In genomic region chr9:14868772-14869583, GRCh38 we compare ENCODE assay signal across 1 cellular context.
A peak's percentile ranks its signal among the peaks of the same experiment; 100 is the strongest.
TF ChIP-seq lines count a peak whose summit lies in the region.

No MANE protein-coding gene starts in this region.

TF ChIP-seq in HepG2, 621 proteins besides CTCF, POLR2A, EP300 and RAD21 (continued from another document and continues in another):
- TF ChIP-seq, protein P1, sequence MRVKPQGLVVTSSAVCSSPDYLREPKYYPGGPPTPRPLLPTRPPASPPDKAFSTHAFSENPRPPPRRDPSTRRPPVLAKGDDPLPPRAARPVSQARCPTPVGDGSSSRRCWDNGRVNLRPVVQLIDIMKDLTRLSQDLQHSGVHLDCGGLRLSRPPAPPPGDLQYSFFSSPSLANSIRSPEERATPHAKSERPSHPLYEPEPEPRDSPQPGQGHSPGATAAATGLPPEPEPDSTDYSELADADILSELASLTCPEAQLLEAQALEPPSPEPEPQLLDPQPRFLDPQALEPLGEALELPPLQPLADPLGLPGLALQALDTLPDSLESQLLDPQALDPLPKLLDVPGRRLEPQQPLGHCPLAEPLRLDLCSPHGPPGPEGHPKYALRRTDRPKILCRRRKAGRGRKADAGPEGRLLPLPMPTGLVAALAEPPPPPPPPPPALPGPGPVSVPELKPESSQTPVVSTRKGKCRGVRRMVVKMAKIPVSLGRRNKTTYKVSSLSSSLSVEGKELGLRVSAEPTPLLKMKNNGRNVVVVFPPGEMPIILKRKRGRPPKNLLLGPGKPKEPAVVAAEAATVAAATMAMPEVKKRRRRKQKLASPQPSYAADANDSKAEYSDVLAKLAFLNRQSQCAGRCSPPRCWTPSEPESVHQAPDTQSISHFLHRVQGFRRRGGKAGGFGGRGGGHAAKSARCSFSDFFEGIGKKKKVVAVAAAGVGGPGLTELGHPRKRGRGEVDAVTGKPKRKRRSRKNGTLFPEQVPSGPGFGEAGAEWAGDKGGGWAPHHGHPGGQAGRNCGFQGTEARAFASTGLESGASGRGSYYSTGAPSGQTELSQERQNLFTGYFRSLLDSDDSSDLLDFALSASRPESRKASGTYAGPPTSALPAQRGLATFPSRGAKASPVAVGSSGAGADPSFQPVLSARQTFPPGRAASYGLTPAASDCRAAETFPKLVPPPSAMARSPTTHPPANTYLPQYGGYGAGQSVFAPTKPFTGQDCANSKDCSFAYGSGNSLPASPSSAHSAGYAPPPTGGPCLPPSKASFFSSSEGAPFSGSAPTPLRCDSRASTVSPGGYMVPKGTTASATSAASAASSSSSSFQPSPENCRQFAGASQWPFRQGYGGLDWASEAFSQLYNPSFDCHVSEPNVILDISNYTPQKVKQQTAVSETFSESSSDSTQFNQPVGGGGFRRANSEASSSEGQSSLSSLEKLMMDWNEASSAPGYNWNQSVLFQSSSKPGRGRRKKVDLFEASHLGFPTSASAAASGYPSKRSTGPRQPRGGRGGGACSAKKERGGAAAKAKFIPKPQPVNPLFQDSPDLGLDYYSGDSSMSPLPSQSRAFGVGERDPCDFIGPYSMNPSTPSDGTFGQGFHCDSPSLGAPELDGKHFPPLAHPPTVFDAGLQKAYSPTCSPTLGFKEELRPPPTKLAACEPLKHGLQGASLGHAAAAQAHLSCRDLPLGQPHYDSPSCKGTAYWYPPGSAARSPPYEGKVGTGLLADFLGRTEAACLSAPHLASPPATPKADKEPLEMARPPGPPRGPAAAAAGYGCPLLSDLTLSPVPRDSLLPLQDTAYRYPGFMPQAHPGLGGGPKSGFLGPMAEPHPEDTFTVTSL (CRISPR knock-in tag; IDR thresholded peaks at IDR 0.05; ENCODE audit: borderline replicate concordance): peak; percentile 88; the same call in 1 of the 2 replicates
- TF ChIP-seq MBNL3 (CRISPR knock-in tag; conservative IDR thresholded peaks at IDR 0.05): no peak
- TF ChIP-seq POGZ (CRISPR knock-in tag; IDR thresholded peaks at IDR 0.05): peak; percentile 78
- TF ChIP-seq, protein P2, sequence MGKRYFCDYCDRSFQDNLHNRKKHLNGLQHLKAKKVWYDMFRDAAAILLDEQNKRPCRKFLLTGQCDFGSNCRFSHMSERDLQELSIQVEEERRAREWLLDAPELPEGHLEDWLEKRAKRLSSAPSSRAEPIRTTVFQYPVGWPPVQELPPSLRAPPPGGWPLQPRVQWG (CRISPR knock-in tag; IDR thresholded peaks at IDR 0.05; ENCODE audit: borderline replicate concordance, low read depth): no peak
- TF ChIP-seq MLXIP (CRISPR knock-in tag; IDR thresholded peaks at IDR 0.05; ENCODE audit: borderline replicate concordance): no peak
- no peak for TF ChIP-seq ZNF317 (CRISPR knock-in tag; IDR thresholded peaks at IDR 0.05)
- TF ChIP-seq ZNF775 (CRISPR knock-in tag; IDR thresholded peaks at IDR 0.05; ENCODE audit: borderline replicate concordance): no peak; the same call in 1 of the 2 replicates
- TF ChIP-seq ZBTB42 (CRISPR knock-in tag; IDR thresholded peaks at IDR 0.05): no peak
- TF ChIP-seq ZFP36L1 (CRISPR knock-in tag; IDR thresholded peaks at IDR 0.05): no peak
- TF ChIP-seq ZNF329 (CRISPR knock-in tag; IDR thresholded peaks at IDR 0.05; ENCODE audit: low read depth): no peak
- TF ChIP-seq IKZF5 (CRISPR knock-in tag; IDR thresholded peaks at IDR 0.05): peak; percentile 40
- TF ChIP-seq NR1H2 (CRISPR knock-in tag; IDR thresholded peaks at IDR 0.05; ENCODE audit: borderline replicate concordance, low read depth): no peak
- TF ChIP-seq NFE2L2 (IDR thresholded peaks at IDR 0.05; ENCODE audit: low read length): no peak
- no peak for TF ChIP-seq ZNF354B (CRISPR knock-in tag; IDR thresholded peaks at IDR 0.05)
- TF ChIP-seq NFYB (CRISPR knock-in tag; IDR thresholded peaks at IDR 0.05): no peak
- peak; percentile 93 for TF ChIP-seq ARID5B (CRISPR knock-in tag; IDR thresholded peaks at IDR 0.05)
- TF ChIP-seq KDM5A (IDR thresholded peaks at IDR 0.05; ENCODE audit: borderline replicate concordance, low read length): no peak; the same call in 1 of the 2 replicates
- TF ChIP-seq MAFF (IDR thresholded peaks at IDR 0.05; ENCODE audit: low read depth, low read length): no peak
- TF ChIP-seq PAWR (CRISPR knock-in tag; IDR thresholded peaks at IDR 0.05; ENCODE audit: borderline replicate concordance): no peak
- TF ChIP-seq ZNF768 (CRISPR knock-in tag; IDR thresholded peaks at IDR 0.05): 0 out of 2 replicates have a peak, but pooled peaks have one; percentile 21
- no peak for TF ChIP-seq ZNF7 (CRISPR knock-in tag; IDR thresholded peaks at IDR 0.05)
- no peak for TF ChIP-seq MTF2 (CRISPR knock-in tag; IDR thresholded peaks at IDR 0.05; ENCODE audit: borderline replicate concordance)
- TF ChIP-seq MYC (CRISPR knock-in tag; IDR thresholded peaks at IDR 0.05; ENCODE audit: borderline replicate concordance): no peak
- no peak for TF ChIP-seq HCFC1 (IDR thresholded peaks at IDR 0.05; ENCODE audit: low read depth, low read length)
- TF ChIP-seq POGK (CRISPR knock-in tag; conservative IDR thresholded peaks at IDR 0.05): no peak
- no peak for TF ChIP-seq NBN (conservative IDR thresholded peaks at IDR 0.05)
- TF ChIP-seq, protein P3, sequence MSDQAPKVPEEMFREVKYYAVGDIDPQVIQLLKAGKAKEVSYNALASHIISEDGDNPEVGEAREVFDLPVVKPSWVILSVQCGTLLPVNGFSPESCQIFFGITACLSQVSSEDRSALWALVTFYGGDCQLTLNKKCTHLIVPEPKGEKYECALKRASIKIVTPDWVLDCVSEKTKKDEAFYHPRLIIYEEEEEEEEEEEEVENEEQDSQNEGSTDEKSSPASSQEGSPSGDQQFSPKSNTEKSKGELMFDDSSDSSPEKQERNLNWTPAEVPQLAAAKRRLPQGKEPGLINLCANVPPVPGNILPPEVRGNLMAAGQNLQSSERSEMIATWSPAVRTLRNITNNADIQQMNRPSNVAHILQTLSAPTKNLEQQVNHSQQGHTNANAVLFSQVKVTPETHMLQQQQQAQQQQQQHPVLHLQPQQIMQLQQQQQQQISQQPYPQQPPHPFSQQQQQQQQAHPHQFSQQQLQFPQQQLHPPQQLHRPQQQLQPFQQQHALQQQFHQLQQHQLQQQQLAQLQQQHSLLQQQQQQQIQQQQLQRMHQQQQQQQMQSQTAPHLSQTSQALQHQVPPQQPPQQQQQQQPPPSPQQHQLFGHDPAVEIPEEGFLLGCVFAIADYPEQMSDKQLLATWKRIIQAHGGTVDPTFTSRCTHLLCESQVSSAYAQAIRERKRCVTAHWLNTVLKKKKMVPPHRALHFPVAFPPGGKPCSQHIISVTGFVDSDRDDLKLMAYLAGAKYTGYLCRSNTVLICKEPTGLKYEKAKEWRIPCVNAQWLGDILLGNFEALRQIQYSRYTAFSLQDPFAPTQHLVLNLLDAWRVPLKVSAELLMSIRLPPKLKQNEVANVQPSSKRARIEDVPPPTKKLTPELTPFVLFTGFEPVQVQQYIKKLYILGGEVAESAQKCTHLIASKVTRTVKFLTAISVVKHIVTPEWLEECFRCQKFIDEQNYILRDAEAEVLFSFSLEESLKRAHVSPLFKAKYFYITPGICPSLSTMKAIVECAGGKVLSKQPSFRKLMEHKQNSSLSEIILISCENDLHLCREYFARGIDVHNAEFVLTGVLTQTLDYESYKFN (CRISPR knock-in tag; conservative IDR thresholded peaks at IDR 0.05): peak; percentile 94
- TF ChIP-seq HOXA5 (CRISPR knock-in tag; IDR thresholded peaks at IDR 0.05): peak; percentile 86; the same call in 1 of the 2 replicates
- peak; percentile 53; the same call in 1 of the 2 replicates for TF ChIP-seq ZBTB43 (CRISPR knock-in tag; conservative IDR thresholded peaks at IDR 0.05)
- TF ChIP-seq ZNF260 (CRISPR knock-in tag; IDR thresholded peaks at IDR 0.05; ENCODE audit: borderline replicate concordance, low read depth): no peak
- no peak for TF ChIP-seq ZNF841 (CRISPR knock-in tag; IDR thresholded peaks at IDR 0.05; ENCODE audit: borderline replicate concordance)
- TF ChIP-seq ZNF3 (CRISPR knock-in tag; IDR thresholded peaks at IDR 0.05): no peak
